ENCODE assay signal across 23 cellular contexts in the genomic region with DNA sequence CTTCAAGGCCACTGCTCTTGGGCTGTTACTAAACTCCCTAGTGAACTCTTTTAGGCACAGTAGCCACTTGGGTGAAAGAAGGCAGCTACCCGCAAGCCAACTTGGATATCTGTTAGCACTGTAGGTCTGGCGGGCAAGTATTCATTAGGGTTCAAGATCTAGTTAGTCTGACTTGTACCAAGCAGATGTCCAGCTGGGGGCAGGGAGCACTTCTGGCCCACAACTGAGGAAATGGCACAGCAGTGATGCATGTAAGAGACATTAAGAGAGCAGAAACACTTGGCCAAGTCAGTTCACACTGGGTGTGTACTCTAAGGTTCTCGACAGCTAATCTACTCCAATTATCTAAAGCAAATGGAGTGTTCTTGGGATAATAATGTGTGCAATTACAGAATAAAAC.
"Had no signal": no experiment of that assay in that cellular context is flagged by ENCODE, and none has a peak within 500 bp of the region (broad histone marks: within the 10 kb centered on the region; RNA-seq: fewer than 3 reads in every experiment).

No MANE protein-coding gene starts in this region.

- H3K27me3 ChIP-seq: neutrophil, pancreas, right atrium auricular region, tibial artery had no signal

- H3K4me1 ChIP-seq: body of pancreas, pancreas, psoas muscle, tibial artery had no signal

- ATAC-seq: activated CD4-positive, CD25-positive, alpha-beta regulatory T cell treated with anti-CD3 and anti-CD28 coated beads, Interleukin-2, amount 50 U/mL, for 24 hours; activated naive CD8-positive, alpha-beta T cell treated with anti-CD3 and anti-CD28 coated beads, Interleukin-2, amount 50 U/mL, for 24 hours; body of pancreas; pancreas; psoas muscle; stimulated activated effector memory CD8-positive, alpha-beta T cell treated with anti-CD3 and anti-CD28 coated beads, Interleukin-12 subunit alpha, Interleukin-12 subunit beta, amount 100 ng/mL, for 72 hours; stimulated activated naive CD8-positive, alpha-beta T cell treated with anti-CD3 and anti-CD28 coated beads, Interleukin-15, amount 100 ng/mL, for 72 hours had no signal

- H3K4me3 ChIP-seq: body of pancreas, pancreas, psoas muscle, right atrium auricular region, tibial artery had no signal

- H3K9me3 ChIP-seq: body of pancreas, neutrophil, pancreas, psoas muscle, right atrium auricular region, tibial artery had no signal

- DNase-seq: activated CD4-positive, alpha-beta memory T cell treated with anti-CD3 and anti-CD28 coated beads, Interleukin-2, amount 10 ng/mL, durations not matched to agents 7 days and 5 days; activated CD4-positive, alpha-beta T cell treated with anti-CD3 and anti-CD28 coated beads, Interleukin-2, amount 10 ng/mL, durations not matched to agents 24 days and 14 days; activated gamma-delta T cell; activated naive CD4-positive, alpha-beta T cell treated with anti-CD3 and anti-CD28 coated beads, Interleukin-2, amount 50 U/mL, for 16 hours; activated naive CD8-positive, alpha-beta T cell treated with anti-CD3 and anti-CD28 coated beads, Interleukin-2, amount 50 U/mL, for 24 hours; activated T-cell treated with anti-CD3 and anti-CD28 coated beads for 4 hours; body of pancreas; central memory CD4-positive, alpha-beta T cell; dermis blood vessel endothelial cell; effector CD8-positive, alpha-beta T cell; erythroblast; hypothalamus; left ventricle myocardium superior; mammary epithelial cell; pancreas; psoas muscle; stimulated activated CD4-positive, alpha-beta T cell treated with anti-CD3 and anti-CD28 coated beads, Interleukin-1b, Interleukin-23, amount 100 ng/mL, for 48 hours; stimulated activated naive CD8-positive, alpha-beta T cell treated with anti-CD3 and anti-CD28 coated beads, Interleukin-15, amount 100 ng/mL, for 72 hours; tibial artery had no signal

- H3K36me3 ChIP-seq: neutrophil, pancreas, right atrium auricular region, tibial artery had no signal

- H3K27ac ChIP-seq: body of pancreas, neutrophil, pancreas, psoas muscle, right atrium auricular region, tibial artery had no signal
